Comparison of ENCODE assay signal across 32 cellular contexts in the genomic region with DNA sequence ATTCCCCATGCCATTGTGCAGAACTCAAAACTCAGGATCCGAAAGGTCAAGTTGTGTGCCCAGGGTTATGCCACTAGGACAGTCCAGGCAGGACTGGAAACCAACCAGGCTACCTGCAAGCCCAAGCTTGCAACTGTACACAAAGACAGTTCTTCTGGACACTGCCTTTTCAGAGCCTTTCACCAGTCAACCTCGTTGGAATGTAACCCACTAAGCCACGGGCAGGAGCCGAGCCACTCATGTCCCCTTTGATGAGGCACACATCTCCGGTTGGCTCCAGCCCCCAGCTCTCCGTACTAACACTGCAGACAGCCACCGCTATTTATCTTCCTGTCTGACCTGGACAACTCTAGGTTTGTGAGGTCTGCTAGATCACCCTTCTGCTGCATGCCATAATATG.
"Had no signal": no experiment of that assay in that cellular context is flagged by ENCODE, and none has a peak within 500 bp of the region (broad histone marks: within the 10 kb centered on the region; RNA-seq: fewer than 3 reads in every experiment).

No MANE protein-coding gene starts in this region.

- H3K9me3 Mint-ChIP-seq: activated B cell treated with CpG ODN at 0.5 μM for 24 hours; activated naive CD4-positive, alpha-beta T cell treated with anti-CD3 and anti-CD28 coated beads, Interleukin-2, amount 10 ng/mL, durations not matched to agents 7 days and 5 days; activated naive CD8-positive, alpha-beta T cell treated with anti-CD3 and anti-CD28 coated beads, Interleukin-2, amount 50 U/mL, for 24 hours had no signal

- H3K36me3 Mint-ChIP-seq: activated CD4-positive, alpha-beta memory T cell treated with anti-CD3 and anti-CD28 coated beads for 36 hours; activated CD8-positive, alpha-beta memory T cell treated with anti-CD3 and anti-CD28 coated beads, Interleukin-2, amount 10 ng/mL, durations not matched to agents 7 days and 5 days; activated naive CD4-positive, alpha-beta T cell treated with anti-CD3 and anti-CD28 coated beads, Interleukin-2, amount 10 ng/mL, durations not matched to agents 7 days and 5 days; activated naive CD8-positive, alpha-beta T cell had no signal

- H3K36me3 ChIP-seq: brain microvascular endothelial cell had no signal

- H3K27me3 Mint-ChIP-seq: activated B cell treated with CpG ODN at 0.5 μM for 24 hours; activated CD8-positive, alpha-beta memory T cell treated with anti-CD3 and anti-CD28 coated beads, Interleukin-2, amount 10 ng/mL, durations not matched to agents 7 days and 5 days; activated naive CD4-positive, alpha-beta T cell treated with anti-CD3 and anti-CD28 coated beads, Interleukin-2, amount 10 ng/mL, durations not matched to agents 7 days and 5 days had no signal

- H3K27ac ChIP-seq: brain microvascular endothelial cell, VCaP had no signal

- DNase-seq: activated B cell treated with CpG ODN at 0.5 μM for 24 hours; activated CD4-positive, alpha-beta memory T cell treated with anti-CD3 and anti-CD28 coated beads for 36 hours; activated CD4-positive, alpha-beta T cell treated with anti-CD3 and anti-CD28 coated beads for 4 hours; activated CD4-positive, alpha-beta T cell treated with anti-CD3 and anti-CD28 coated beads, Interleukin-2, amount 50 U/mL, for 1 hour; activated CD4-positive, CD25-positive, alpha-beta regulatory T cell treated with anti-CD3 and anti-CD28 coated beads, Interleukin-2, amount 50 U/mL, for 72 hours; activated CD8-positive, alpha-beta memory T cell treated with anti-CD3 and anti-CD28 coated beads, Interleukin-2, amount 10 ng/mL, durations not matched to agents 7 days and 5 days; activated CD8-positive, alpha-beta memory T cell treated with anti-CD3 and anti-CD28 coated beads, Interleukin-2, amount 50 U/mL, for 48 hours; activated effector memory CD4-positive, alpha-beta T cell treated with Interleukin-2 at 50 U/mL for 16 hours; activated naive CD4-positive, alpha-beta T cell treated with anti-CD3 and anti-CD28 coated beads, Interleukin-2, amount 10 ng/mL, durations not matched to agents 7 days and 5 days; activated naive CD8-positive, alpha-beta T cell treated with anti-CD3 and anti-CD28 coated beads, Interleukin-2, amount 50 U/mL, for 24 hours; activated T-cell treated with anti-CD3 and anti-CD28 coated beads, Interleukin-2, amount 50 U/mL, for 48 hours; amniotic stem cell; aorta; brain microvascular endothelial cell; Karpas-422; KBM-7; MG63; NCI-H1048; NCI-H1105 treated with DMSO at 0.1 percent for 48 hours; NCI-H1436; NCI-H1694 treated with DMSO at 0.1 percent for 48 hours; NCI-H2029; NCI-H345; NCI-H524 treated with DMSO at 0.1 percent for 48 hours; SIG-M5; T-helper 1 cell; T-helper 2 cell; T-helper 9 cell had no signal

- H3K27me3 ChIP-seq: brain microvascular endothelial cell, MG63 had no signal

- H3K9me3 ChIP-seq: MG63 had no signal

- ATAC-seq: activated CD8-positive, alpha-beta memory T cell treated with anti-CD3 and anti-CD28 coated beads, Interleukin-2, amount 10 ng/mL, durations not matched to agents 7 days and 5 days; activated naive CD8-positive, alpha-beta T cell treated with anti-CD3 and anti-CD28 coated beads, Interleukin-2, amount 50 U/mL, for 24 hours; Panc1; SK-N-SH treated with all-trans-retinoic acid at 6 μM for 48 hours had no signal

- H3K4me3 Mint-ChIP-seq: activated B cell treated with CpG ODN at 0.5 μM for 24 hours; activated CD4-positive, alpha-beta memory T cell treated with anti-CD3 and anti-CD28 coated beads for 36 hours; activated CD8-positive, alpha-beta memory T cell treated with anti-CD3 and anti-CD28 coated beads, Interleukin-2, amount 10 ng/mL, durations not matched to agents 7 days and 5 days; activated naive CD4-positive, alpha-beta T cell treated with anti-CD3 and anti-CD28 coated beads, Interleukin-2, amount 10 ng/mL, durations not matched to agents 7 days and 5 days; activated naive CD8-positive, alpha-beta T cell; activated naive CD8-positive, alpha-beta T cell treated with anti-CD3 and anti-CD28 coated beads, Interleukin-2, amount 50 U/mL, for 24 hours had no signal

- H3K27ac Mint-ChIP-seq: activated B cell treated with CpG ODN at 0.5 μM for 24 hours; activated CD4-positive, alpha-beta memory T cell treated with anti-CD3 and anti-CD28 coated beads for 36 hours; activated CD8-positive, alpha-beta memory T cell treated with anti-CD3 and anti-CD28 coated beads, Interleukin-2, amount 10 ng/mL, durations not matched to agents 7 days and 5 days; activated naive CD4-positive, alpha-beta T cell treated with anti-CD3 and anti-CD28 coated beads, Interleukin-2, amount 10 ng/mL, durations not matched to agents 7 days and 5 days; activated naive CD8-positive, alpha-beta T cell; activated naive CD8-positive, alpha-beta T cell treated with anti-CD3 and anti-CD28 coated beads, Interleukin-2, amount 50 U/mL, for 24 hours had no signal

- H3K4me1 Mint-ChIP-seq: activated B cell treated with CpG ODN at 0.5 μM for 24 hours; activated CD8-positive, alpha-beta memory T cell treated with anti-CD3 and anti-CD28 coated beads, Interleukin-2, amount 10 ng/mL, durations not matched to agents 7 days and 5 days; activated naive CD4-positive, alpha-beta T cell treated with anti-CD3 and anti-CD28 coated beads, Interleukin-2, amount 10 ng/mL, durations not matched to agents 7 days and 5 days had no signal

- H3K4me3 ChIP-seq: MG63 had no signal
